In genomic region chr2:98027535-98027934, GRCh38 we compare ENCODE assay signal across 10 cellular contexts.
DNase-seq lines count a peak whose midpoint lies in the region; ATAC-seq and TF ChIP-seq lines count a peak whose summit lies in the region.
"Had no signal": no experiment of that assay in that cellular context is flagged by ENCODE, and none has a peak within 500 bp of the region (broad histone marks: within the 10 kb centered on the region; RNA-seq: fewer than 3 reads in every experiment).

No MANE protein-coding gene starts in this region.

- TF ChIP-seq POLR2A in GM18505 (IDR thresholded peaks at IDR 0.05; ENCODE audit: borderline replicate concordance, extremely low read depth, insufficient read depth, insufficient read length) = no peak
- TF ChIP-seq POLR2A in erythroblast (IDR thresholded peaks at IDR 0.05; ENCODE audit: low read length) = no peak

- ATAC-seq in GM18505 (IDR thresholded peaks at IDR 0.05; ENCODE audit: unreplicated experiment) (peak; percentile 42), GM21447 (IDR thresholded peaks at IDR 0.05; ENCODE audit: unreplicated experiment) (peak; percentile 37), HG03175 (IDR thresholded peaks at IDR 0.05; ENCODE audit: unreplicated experiment) (peak; percentile 49)

- DNase-seq in germinal center (ENCODE audit: low spot score) (peak; percentile 80), NCI-H2029 (lab: John Stamatoyannopoulos, UW) (no peak), amniotic stem cell (lab: John Stamatoyannopoulos, UW) (no peak), erythroblast (lab: John Stamatoyannopoulos, UW) (no peak)
- no peak for DNase-seq in stimulated activated CD4-positive, alpha-beta T cell treated with anti-CD3 and anti-CD28 coated beads, Interleukin-12 subunit alpha, Interleukin-12 subunit beta, amount 100 ng/mL, for 4 hours
- DNase-seq: DMS153; effector CD4-positive, alpha-beta T cell had no signal
